Comparison of ENCODE assay signal across 8 cellular contexts in the genomic region with DNA sequence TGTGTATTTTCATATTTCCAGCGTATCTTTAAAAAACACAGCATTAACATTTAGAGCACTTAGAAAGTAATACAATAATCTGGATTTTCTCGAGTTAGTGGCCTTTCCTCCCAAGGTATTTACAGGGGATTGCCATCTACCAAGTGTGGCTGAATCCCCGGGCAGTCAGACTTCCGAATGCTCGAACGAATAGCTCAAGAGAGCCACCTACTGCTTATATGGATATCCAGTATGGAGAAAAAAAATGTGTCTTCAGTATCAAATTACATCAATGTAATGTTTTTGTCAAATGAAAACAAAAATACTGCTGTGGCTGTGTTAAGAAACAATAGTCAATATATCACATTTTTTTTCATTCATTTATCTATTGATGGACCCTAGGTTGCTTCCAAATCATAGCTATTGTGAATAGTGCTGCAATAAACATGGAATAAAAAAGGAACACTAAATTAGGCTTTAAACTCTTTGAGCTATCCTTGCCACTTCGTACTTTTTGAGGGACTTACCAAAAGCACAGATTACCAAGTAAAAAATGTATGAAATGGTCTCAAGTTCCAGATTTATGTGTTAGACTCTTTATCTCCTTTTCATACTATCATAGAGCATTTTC.
DNase-seq lines count a peak whose midpoint lies in the region; ATAC-seq and TF ChIP-seq lines count a peak whose summit lies in the region.

No MANE protein-coding gene starts in this region.

- H3K9me3 ChIP-seq in heart right ventricle (no peaks in the 10 kb centered on the region), iPS DF 6.9 (ENCODE audit: control insufficient read depth, insufficient read depth, low read length) (no peaks in the 10 kb centered on the region), upper lobe of left lung (no peaks in the 10 kb centered on the region)

- peak in 1 of 8 donors; percentile 53 for ATAC-seq in heart right ventricle
- ATAC-seq in left ventricle myocardium superior, result no peak
- ATAC-seq in upper lobe of left lung (ENCODE audit: low FRiP score in 2 of 2), result peak in 1 of 2 donors; percentile 76
- ATAC-seq in GM19035 (IDR thresholded peaks at IDR 0.05; ENCODE audit: unreplicated experiment), result no peak

- DNase-seq in heart right ventricle, result no peak
- no peak for DNase-seq in left ventricle myocardium superior
- DNase-seq in NCI-H2081 (lab: John Stamatoyannopoulos, UW), result peak; percentile 67 to 75
- peak; percentile 29 for DNase-seq in iPS DF 6.9 (ENCODE audit: low read depth, low spot score)
- peak in 1 of 2 donors; percentile 22 for DNase-seq in upper lobe of left lung
- DNase-seq in stimulated activated CD4-positive, alpha-beta T cell treated with anti-CD3 and anti-CD28 coated beads, Interleukin-4, amount 100 ng/mL, for 4 hours, result no peak

- TF ChIP-seq CTCF in heart right ventricle (IDR thresholded peaks at IDR 0.05), result peak in 7 of 9 donors; percentile 46 to 59 (median 51)
- TF ChIP-seq CTCF in WI38 (IDR thresholded peaks at IDR 0.05; ENCODE audit: low read depth, low read length), result peak; percentile 52
- TF ChIP-seq CTCF in upper lobe of left lung (IDR thresholded peaks at IDR 0.05), result peak in 5 of 6 experiments; percentile 19 to 40 (median 29)

- WGBS in heart right ventricle, 2 donors, result 6 to 10% methylated on average over 7 of the region's 7 CpGs
- no CpG with 5 or more reads among the region's 7 CpGs for WGBS in iPS DF 6.9 (ENCODE audit: insufficient coverage, insufficient read length)
- WGBS in upper lobe of left lung, 2 donors, result 13 to 15% methylated on average over 7 of the region's 7 CpGs

- TF ChIP-seq POLR2A in upper lobe of left lung (IDR thresholded peaks at IDR 0.05), result no peak

- H3K27me3 ChIP-seq in heart right ventricle (peaks cover 0 to 6% (median 0%) of the 10 kb centered on the region in 7 donors), iPS DF 6.9 (ENCODE audit: control insufficient read depth, insufficient read depth, low read length) (no peaks in the 10 kb centered on the region), upper lobe of left lung (no peaks in the 10 kb centered on the region)

- TF ChIP-seq EP300 in upper lobe of left lung (IDR thresholded peaks at IDR 0.05), result no peak

- H3K4me1 ChIP-seq in heart right ventricle (no peaks in the 10 kb centered on the region), iPS DF 6.9 (ENCODE audit: control insufficient read depth, insufficient read depth, low read length) (no peaks in the 10 kb centered on the region), upper lobe of left lung (peaks cover 0 to 5% (median 0%) of the 10 kb centered on the region in 4 donors)

- intact Hi-C loops in heart right ventricle (cut with DNase I) (loop anchor here in 7 of 10 donors (2.0 to 10.0 kb wide), 6 partner anchors 671 to 1133 kb away; a partner anchor contains a TSS), left ventricle myocardium superior (cut with micrococcal nuclease) (loop anchor here (2.0 kb wide), 1 partner anchor 977 kb away; no protein-coding TSS in a partner anchor)

- no peak overlapping the region for H3K4me3 ChIP-seq in heart right ventricle
- H3K4me3 ChIP-seq in WI38 (ENCODE audit: low read depth, low read length), result no peak overlapping the region
- H3K4me3 ChIP-seq in iPS DF 6.9 (ENCODE audit: low read length), result no peak overlapping the region
- H3K4me3 ChIP-seq in upper lobe of left lung, result no peak overlapping the region

- H3K27ac ChIP-seq in heart right ventricle, result no peak overlapping the region
- no peak overlapping the region for H3K27ac ChIP-seq in iPS DF 6.9 (ENCODE audit: low read length)
- H3K27ac ChIP-seq in upper lobe of left lung, result no peak overlapping the region

- no peaks in the 10 kb centered on the region for H3K36me3 ChIP-seq in heart right ventricle
- no peaks in the 10 kb centered on the region for H3K36me3 ChIP-seq in iPS DF 6.9 (ENCODE audit: control insufficient read depth, insufficient read depth, low read length)
- no peaks in the 10 kb centered on the region for H3K36me3 ChIP-seq in upper lobe of left lung

Comparison
In these comparisons a context has a peak if more than half of its experiments do, and no peak if none do; other contexts are left out.
1. DNase-seq: peak in NCI-H2081 (2 of 2) and iPS DF 6.9 (single experiment); none in heart right ventricle (0 of 2), left ventricle myocardium superior (single experiment) and stimulated activated CD4-positive, alpha-beta T cell treated with anti-CD3 and anti-CD28 coated beads, Interleukin-4, amount 100 ng/mL, for 4 hours (0 of 2).
2. Peak in every context shown above with its lines, with median percentiles within 50 percentile points of each other: CTCF ChIP-seq.